ENCODE assay signal across 9 cellular contexts in the genomic region with DNA sequence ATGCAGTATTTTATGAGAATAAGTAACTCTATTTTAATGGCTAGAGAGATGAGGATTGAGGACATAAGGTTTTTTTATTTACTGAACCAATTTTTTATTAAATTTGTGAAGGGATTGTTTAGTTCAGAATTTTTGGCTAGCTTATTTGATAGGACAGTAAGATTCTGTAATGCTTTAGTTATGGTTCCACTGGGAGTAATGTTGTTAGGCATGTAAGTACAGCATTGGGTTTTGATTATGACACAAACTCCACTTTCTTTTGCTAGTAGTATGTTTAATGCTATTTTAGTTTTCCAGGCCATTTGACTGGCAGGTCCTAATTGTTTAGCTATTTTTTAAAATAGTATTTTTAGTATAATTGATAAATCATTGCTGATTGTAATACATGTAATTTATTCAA. TPM values are rescaled to one million over a fixed set of nuclear protein-coding genes. Genes with fewer than 3 reads are reported as not detected.
"Had no signal": no experiment of that assay in that cellular context is flagged by ENCODE, and none has a peak within 500 bp of the region (broad histone marks: within the 10 kb centered on the region; RNA-seq: fewer than 3 reads in every experiment).

No MANE protein-coding gene starts in this region.

- H3K9me3 ChIP-seq: HAP-1 had no signal

- H3K4me1 ChIP-seq: HAP-1 had no signal

- H3K4me3 ChIP-seq: GM23248, HAP-1 had no signal

- H3K36me3 ChIP-seq: HAP-1 had no signal

- DNase-seq: GOT3, H7, KBM-7 had no signal

- H3K27ac ChIP-seq: GM23248, HL-60 had no signal

- H2AFZ ChIP-seq: GM23248 had no signal

RNA-seq across cellular contexts. Expression of gene LRRC10, which starts 33.8 kb away (rescaled TPM):
- total RNA-seq: GM23248, H4, H7, HepG2, HT1080 had no signal

RNA-seq across cellular contexts. Expression of gene BEST3, which starts 54.6 kb away (rescaled TPM):
- total RNA-seq: GM23248, H4, H7, HepG2 had no signal
